ENCODE assay signal across 9 cellular contexts in genomic region chr16:15653227-15653626, GRCh38. TPM values are rescaled to one million over a fixed set of nuclear protein-coding genes. Genes with fewer than 3 reads are reported as not detected.
DNase-seq lines count a peak whose midpoint lies in the region; ATAC-seq and TF ChIP-seq lines count a peak whose summit lies in the region.
"Had no signal": no experiment of that assay in that cellular context is flagged by ENCODE, and none has a peak within 500 bp of the region (broad histone marks: within the 10 kb centered on the region; RNA-seq: fewer than 3 reads in every experiment).

No MANE protein-coding gene starts in this region.

- no peak for TF ChIP-seq CTCF in RWPE1 (conservative IDR thresholded peaks at IDR 0.05; ENCODE audit: low read depth)
- TF ChIP-seq CTCF in fibroblast of lung (conservative IDR thresholded peaks at IDR 0.05 in 1 of 2, IDR thresholded peaks at IDR 0.05 in 1 of 2; ENCODE audit: low read depth in 1 of 2, low read length in 2 of 2) = no peak

- POLR2A ChIA-PET in RWPE1 (lab: Yijun Ruan, JAX; ENCODE audit: low non-redundant PET) = no interaction called here

- H3K9ac ChIP-seq in fibroblast of lung (ENCODE audit: insufficient read depth, low read length) = no peak overlapping the region
- no peak overlapping the region for H3K9ac ChIP-seq in skeletal muscle satellite cell (ENCODE audit: low read depth, low read length)

- H3K4me1 ChIP-seq in fibroblast of lung (ENCODE audit: control insufficient read depth, extremely low read depth, insufficient read depth, low read length) = peaks cover 14% of the 10 kb centered on the region
- H3K4me1 ChIP-seq in skeletal muscle satellite cell (ENCODE audit: control insufficient read depth, insufficient read depth, low read length) = peaks cover 30% of the 10 kb centered on the region

- H3K4me2 ChIP-seq in fibroblast of lung (ENCODE audit: extremely low read depth, insufficient read depth, low read length) (peak overlapping the region; percentile 26), skeletal muscle satellite cell (ENCODE audit: low read length) (peak overlapping the region; percentile 58)

- H4K20me1 ChIP-seq in fibroblast of lung (ENCODE audit: control insufficient read depth, extremely low read depth, insufficient read depth, low read length) = no peaks in the 10 kb centered on the region

- H3K36me3 ChIP-seq in fibroblast of lung (ENCODE audit: control insufficient read depth, insufficient read depth, low read length) = no peaks in the 10 kb centered on the region
- H3K36me3 ChIP-seq in skeletal muscle satellite cell (ENCODE audit: insufficient read depth, low read length) = peaks cover 9% of the 10 kb centered on the region

- H3K27me3 ChIP-seq in fibroblast of lung (ENCODE audit: control insufficient read depth, insufficient read depth, low read length) (no peaks in the 10 kb centered on the region), skeletal muscle satellite cell (ENCODE audit: control insufficient read depth, insufficient read depth, low read length) (no peaks in the 10 kb centered on the region)

- CTCF ChIA-PET in RWPE1 (lab: Yijun Ruan, JAX) = no interaction called here

- DNase-seq in NCI-H2196 (lab: John Stamatoyannopoulos, UW; ENCODE audit: unreplicated experiment) = peak; percentile 31
- DNase-seq in NCI-H2196 treated with DMSO at 0.1 percent for 48 hours (lab: John Stamatoyannopoulos, UW; ENCODE audit: unreplicated experiment) = no peak
- peak; percentile 59 for DNase-seq in RWPE1 (ENCODE audit: low spot score)
- peak; percentile 92 to 99 for DNase-seq in fibroblast of lung (ENCODE audit: low read depth in 2 of 2)
- no peak for DNase-seq in NCI-H524 treated with DMSO at 0.1 percent for 48 hours (lab: John Stamatoyannopoulos, UW)
- DNase-seq in 8988T = no peak

- no peak overlapping the region for H2AFZ ChIP-seq in fibroblast of lung (ENCODE audit: low read length)

- H3K27ac ChIP-seq in RWPE1 (peak overlapping the region; percentile 92), fibroblast of lung (ENCODE audit: insufficient read depth, low read length) (no peak overlapping the region)

- no peak overlapping the region for H3K4me3 ChIP-seq in fibroblast of lung (replicated peaks in 1 of 4; ENCODE audit: control extremely low read depth in 1 of 4, insufficient read depth in 1 of 4, low read depth in 3 of 4, low read length in 4 of 4)
- peak overlapping the region; percentile 7 for H3K4me3 ChIP-seq in skeletal muscle satellite cell (ENCODE audit: low read length)

- no peaks in the 10 kb centered on the region for H3K9me3 ChIP-seq in fibroblast of lung (ENCODE audit: control insufficient read depth, insufficient read depth, low read depth, low read length)
- H3K9me3 ChIP-seq in skeletal muscle satellite cell (replicated peaks; ENCODE audit: low read length) = no peaks in the 10 kb centered on the region

- peaks cover 50% of the 10 kb centered on the region for H3K79me2 ChIP-seq in fibroblast of lung (ENCODE audit: control insufficient read depth, insufficient read depth, low read length)

- no peak for ATAC-seq in GM19452 (IDR thresholded peaks at IDR 0.05; ENCODE audit: unreplicated experiment)

RNA-seq across cellular contexts. Expression of gene NDE1, which starts 3.2 kb away (rescaled TPM):
- 18.0 and 23.8 TPM in 2 replicates for total RNA-seq in fibroblast of lung
- polyA plus RNA-seq in fibroblast of lung = 24.0 and 33.4 TPM in 2 replicates
- 22.6 and 25.3 TPM in 2 replicates for polyA plus RNA-seq in fibroblast of lung (2012)
- polyA minus RNA-seq in fibroblast of lung (ENCODE audit: low replicate concordance) = 21.4 and 37.4 TPM in 2 replicates
- total RNA-seq in skeletal muscle satellite cell (2012; rRNA removed) = 24.9 and 31.4 TPM in 2 replicates
- polyA plus RNA-seq: neural cell had no signal

RNA-seq across cellular contexts. Expression of gene MARF1, which starts 10.3 kb away (rescaled TPM):
- total RNA-seq in fibroblast of lung = 13.6 and 18.8 TPM in 2 replicates
- polyA plus RNA-seq in fibroblast of lung = 14.0 and 14.6 TPM in 2 replicates
- polyA plus RNA-seq in fibroblast of lung (2012) = 11.5 and 15.5 TPM in 2 replicates
- polyA minus RNA-seq in fibroblast of lung (ENCODE audit: low replicate concordance) = 42.1 and 105 TPM in 2 replicates
- total RNA-seq in skeletal muscle satellite cell (2012; rRNA removed) = 7.6 and 9.4 TPM in 2 replicates

Comparison
In these comparisons a context has a peak if more than half of its experiments do, and no peak if none do; other contexts are left out.
1. DNase-seq: peak in NCI-H2196 (single experiment), RWPE1 (single experiment) and fibroblast of lung (2 of 2); none in NCI-H2196 treated with DMSO at 0.1 percent for 48 hours (single experiment), NCI-H524 treated with DMSO at 0.1 percent for 48 hours (single experiment) and 8988T (single experiment).